ENCODE assay signal across 24 cellular contexts in genomic region chr17:44467108-44467507, GRCh38. TPM values are rescaled to one million over a fixed set of nuclear protein-coding genes. Genes with fewer than 3 reads are reported as not detected.
DNase-seq lines count a peak whose midpoint lies in the region; ATAC-seq and TF ChIP-seq lines count a peak whose summit lies in the region.
"Had no signal": no experiment of that assay in that cellular context is flagged by ENCODE, and none has a peak within 500 bp of the region (broad histone marks: within the 10 kb centered on the region; RNA-seq: fewer than 3 reads in every experiment).

No MANE protein-coding gene starts in this region.

- no peak overlapping the region for H4K5ac ChIP-seq in H9 (ENCODE audit: insufficient read length, low read depth, low read length)

- POLR2A ChIA-PET in activated B cell treated with CpG ODN at 0.5 μM for 24 hours (lab: Charles Lee): no interaction called here

- no peak overlapping the region for H3K27ac ChIP-seq in H9 (ENCODE audit: insufficient read length, low read depth, low read length)
- H3K27ac ChIP-seq: brain microvascular endothelial cell, epithelial cell of prostate, neural progenitor cell, SJSA1 had no signal

- H2AK5ac ChIP-seq in H9 (ENCODE audit: insufficient read length, low read length): no peak overlapping the region

- no peak overlapping the region for H2BK15ac ChIP-seq in H9 (ENCODE audit: low read depth, low read length)

- ATAC-seq in activated B cell treated with CpG ODN at 0.5 μM for 24 hours (ENCODE audit: low read depth) (no peak), HG02970 (IDR thresholded peaks at IDR 0.05; ENCODE audit: low FRiP score, unreplicated experiment) (no peak)
- ATAC-seq: HCT116, PC-3 had no signal

- H2BK12ac ChIP-seq in H9 (ENCODE audit: insufficient read length, low read depth, low read length): no peak overlapping the region

- no peak overlapping the region for H3K9ac ChIP-seq in H9 (ENCODE audit: extremely low read depth, insufficient read length, low read length)
- H3K9ac ChIP-seq: neural progenitor cell had no signal

- H3K36me3 Mint-ChIP-seq in H9 (ENCODE audit: insufficient read depth in 1 of 3, low read depth in 3 of 3) (peaks cover 0 to 25% (median 22%) of the 10 kb centered on the region in 3 experiments; a peak in 6 of 7 replicates), activated B cell treated with CpG ODN at 0.5 μM for 24 hours (ENCODE audit: low read depth) (peaks cover 59% of the 10 kb centered on the region)

- H4K20me1 ChIP-seq in H9 (ENCODE audit: control insufficient read depth, insufficient read depth, insufficient read length): no peaks in the 10 kb centered on the region

- H3K4me3 ChIP-seq in fibroblast of villous mesenchyme (ENCODE audit: low read depth, low read length): no peak overlapping the region
- H3K4me3 ChIP-seq: neural progenitor cell, right atrium auricular region, SJSA1 had no signal

- WGBS in H9 (ENCODE audit: extremely low coverage, insufficient read length, low lambda C conversion rate): no CpG with 5 or more reads among the region's 3 CpGs

- no peak overlapping the region for H2BK5ac ChIP-seq in H9 (ENCODE audit: insufficient read length, low read length)

- H3K4ac ChIP-seq in H9 (ENCODE audit: low read depth, low read length): no peak overlapping the region

- H3T11ph ChIP-seq in H9 (ENCODE audit: low read length): no peak overlapping the region

- no peak overlapping the region for H3K23ac ChIP-seq in H9 (ENCODE audit: insufficient read length, low read depth, low read length)

- H3K4me1 ChIP-seq in H9 (ENCODE audit: insufficient read depth, low read length): no peaks in the 10 kb centered on the region

- no peak overlapping the region for H2BK120ac ChIP-seq in H9 (ENCODE audit: low read depth, low read length, poor library complexity, severe bottlenecking)

- no peak for DNase-seq in H9
- DNase-seq in activated B cell treated with CpG ODN at 0.5 μM for 24 hours: no peak
- DNase-seq in fibroblast of villous mesenchyme (ENCODE audit: low read depth): peak; percentile 13
- DNase-seq in renal cortical epithelial cell (ENCODE audit: low read depth): peak; percentile 13
- DNase-seq in erythroblast (lab: John Stamatoyannopoulos, UW): no peak
- no peak for DNase-seq in NCI-H2227 treated with DMSO at 0.1 percent for 48 hours (lab: John Stamatoyannopoulos, UW)
- DNase-seq in superior temporal gyrus (ENCODE audit: extremely low spot score): no peak
- DNase-seq: activated CD4-positive, CD25-positive, alpha-beta regulatory T cell; activated CD8-positive, alpha-beta memory T cell treated with anti-CD3 and anti-CD28 coated beads for 24 hours; activated naive CD8-positive, alpha-beta T cell treated with anti-CD3 and anti-CD28 coated beads, Interleukin-2, amount 10 ng/mL, durations not matched to agents 7 days and 5 days; brain microvascular endothelial cell; NCI-H1694; NCI-H774; PC-3; stimulated activated naive CD4-positive, alpha-beta T cell; trophoblast cell had no signal

- no peak overlapping the region for H3K4me2 ChIP-seq in H9 (ENCODE audit: insufficient read depth, insufficient read length, low read length)
- H3K4me2 ChIP-seq: neural progenitor cell had no signal

- H3K27me3 ChIP-seq in H9 (ENCODE audit: insufficient read depth, low read length): no peaks in the 10 kb centered on the region
- H3K27me3 ChIP-seq: brain microvascular endothelial cell, neural progenitor cell, right atrium auricular region, SJSA1 had no signal

- no peak for TF ChIP-seq CTCF in H9 (conservative IDR thresholded peaks at IDR 0.05)
- TF ChIP-seq CTCF in activated B cell treated with CpG ODN at 0.5 μM for 24 hours (IDR thresholded peaks at IDR 0.05): no peak
- no peak for TF ChIP-seq CTCF in fibroblast of villous mesenchyme (IDR thresholded peaks at IDR 0.05; ENCODE audit: insufficient read depth, low read depth, low read length)

- H3K4me1 Mint-ChIP-seq in H9: peaks cover 8 to 14% of the 10 kb centered on the region in 2 experiments; a peak in 3 of 4 replicates
- peaks cover 21% of the 10 kb centered on the region for H3K4me1 Mint-ChIP-seq in activated B cell treated with CpG ODN at 0.5 μM for 24 hours

- no peak overlapping the region for H2AFZ ChIP-seq in H9 (ENCODE audit: low read length)
- H2AFZ ChIP-seq: neural progenitor cell had no signal

- H3K79me1 ChIP-seq in H9 (ENCODE audit: insufficient read depth, low read depth, low read length, poor library complexity, severe bottlenecking): peaks cover 10% of the 10 kb centered on the region

- H3K79me2 ChIP-seq in H9 (ENCODE audit: insufficient read depth, low read length): peaks cover 4% of the 10 kb centered on the region; the same call in 1 of the 2 replicates

- H3K9me3 Mint-ChIP-seq in H9 (no peaks in the 10 kb centered on the region), activated B cell treated with CpG ODN at 0.5 μM for 24 hours (no peaks in the 10 kb centered on the region)
- H3K9me3 Mint-ChIP-seq: activated naive CD8-positive, alpha-beta T cell treated with anti-CD3 and anti-CD28 coated beads, Interleukin-2, amount 10 ng/mL, durations not matched to agents 7 days and 5 days; dendritic cell treated with granulocyte-macrophage colony-stimulating factor and Interleukin-4, amounts not matched to agents 40 ng/mL and 50 ng/mL, for 4 days; neural progenitor cell; T-helper 2 cell treated with Interferon-gamma antibody and Interleukin-4, amounts not matched to agents 5 μg/mL and 100 μg/mL, for 36 hours had no signal

- intact Hi-C loops in activated B cell treated with CpG ODN at 0.5 μM for 24 hours (cut with micrococcal nuclease): no loop called here

- H3K14ac ChIP-seq in H9 (ENCODE audit: insufficient read depth, low read length): no peak overlapping the region

- no peak for TF ChIP-seq POLR2A in erythroblast (IDR thresholded peaks at IDR 0.05; ENCODE audit: low read length)

- peak overlapping the region in 2 of 3 experiments; percentile 55 to 91; a peak in 3 of 7 replicates for H3K27ac Mint-ChIP-seq in H9
- H3K27ac Mint-ChIP-seq in activated B cell treated with CpG ODN at 0.5 μM for 24 hours: no peak overlapping the region
- H3K27ac Mint-ChIP-seq: activated naive CD8-positive, alpha-beta T cell treated with anti-CD3 and anti-CD28 coated beads, Interleukin-2, amount 10 ng/mL, durations not matched to agents 7 days and 5 days; neural progenitor cell; T-helper 2 cell treated with Interferon-gamma antibody and Interleukin-4, amounts not matched to agents 5 μg/mL and 100 μg/mL, for 36 hours had no signal

- CTCF ChIA-PET in activated B cell treated with CpG ODN at 0.5 μM for 24 hours (lab: Charles Lee): no interaction called here

- H3K4me3 Mint-ChIP-seq in H9: no peak overlapping the region
- peak overlapping the region; percentile 11 for H3K4me3 Mint-ChIP-seq in activated B cell treated with CpG ODN at 0.5 μM for 24 hours
- H3K4me3 Mint-ChIP-seq: activated naive CD8-positive, alpha-beta T cell treated with anti-CD3 and anti-CD28 coated beads, Interleukin-2, amount 10 ng/mL, durations not matched to agents 7 days and 5 days; dendritic cell treated with granulocyte-macrophage colony-stimulating factor and Interleukin-4, amounts not matched to agents 40 ng/mL and 50 ng/mL, for 4 days; neural progenitor cell; T-helper 2 cell treated with Interferon-gamma antibody and Interleukin-4, amounts not matched to agents 5 μg/mL and 100 μg/mL, for 36 hours had no signal

- no peaks in the 10 kb centered on the region for H3K27me3 Mint-ChIP-seq in H9 (ENCODE audit: low read depth)
- H3K27me3 Mint-ChIP-seq in activated B cell treated with CpG ODN at 0.5 μM for 24 hours: no peaks in the 10 kb centered on the region
- H3K27me3 Mint-ChIP-seq: activated naive CD8-positive, alpha-beta T cell treated with anti-CD3 and anti-CD28 coated beads, Interleukin-2, amount 10 ng/mL, durations not matched to agents 7 days and 5 days; dendritic cell treated with granulocyte-macrophage colony-stimulating factor and Interleukin-4, amounts not matched to agents 40 ng/mL and 50 ng/mL, for 4 days had no signal

- no peak overlapping the region for H3K56ac ChIP-seq in H9 (ENCODE audit: insufficient read length, low read depth, low read length)

- H4K8ac ChIP-seq in H9 (replicated peaks; ENCODE audit: insufficient read length, low read depth, low read length): no peak overlapping the region

- no peak overlapping the region for H2BK20ac ChIP-seq in H9 (ENCODE audit: low read depth, low read length, poor library complexity, severe bottlenecking)

- H4K91ac ChIP-seq in H9 (ENCODE audit: insufficient read length, low read depth, low read length): no peak overlapping the region

- H3K23me2 ChIP-seq in H9 (ENCODE audit: insufficient read length, low read depth, low read length, poor library complexity, severe bottlenecking): no peaks in the 10 kb centered on the region

- H3K9me3 ChIP-seq in H9 (ENCODE audit: control insufficient read depth, low read depth, low read length): no peaks in the 10 kb centered on the region
- H3K9me3 ChIP-seq: right atrium auricular region, SJSA1 had no signal

- no peak overlapping the region for H3K18ac ChIP-seq in H9 (ENCODE audit: insufficient read length, low read depth, low read length)

RNA-seq across cellular contexts. Expression of gene GPATCH8, which starts 36.1 kb away (rescaled TPM):
- 49.1 and 51.5 TPM in 2 replicates for total RNA-seq in H9 (2021)
- total RNA-seq in activated B cell treated with CpG ODN at 0.5 μM for 24 hours: 62.2 and 64.5 TPM in 2 replicates
- total RNA-seq in fibroblast of villous mesenchyme: 23.8 and 31.1 TPM in 2 replicates
- total RNA-seq in renal cortical epithelial cell: 8.0 and 43.8 TPM in 2 replicates

Comparison
In these comparisons a context has a peak if more than half of its experiments do, and no peak if none do; other contexts are left out.
1. DNase-seq: peak in fibroblast of villous mesenchyme (single experiment) and renal cortical epithelial cell (single experiment); none in H9 (single experiment), activated B cell treated with CpG ODN at 0.5 μM for 24 hours (single experiment), erythroblast (0 of 2), NCI-H2227 treated with DMSO at 0.1 percent for 48 hours (single experiment) and superior temporal gyrus (single experiment).